11 cellular contexts compared by ENCODE assay signal in genomic region chr2:43109261-43109743, GRCh38.
A peak's percentile ranks its signal among the peaks of the same experiment; 100 is the strongest.
DNase-seq lines count a peak whose midpoint lies in the region; ATAC-seq and TF ChIP-seq lines count a peak whose summit lies in the region.
"Had no signal": no experiment of that assay in that cellular context is flagged by ENCODE, and none has a peak within 500 bp of the region (broad histone marks: within the 10 kb centered on the region; RNA-seq: fewer than 3 reads in every experiment).

No MANE protein-coding gene starts in this region.

- H3K4me1 Mint-ChIP-seq in memory B cell (peaks cover 41% of the 10 kb centered on the region), immature natural killer cell (peaks cover 11 to 14% of the 10 kb centered on the region in 2 donors)

- H3K4me3 Mint-ChIP-seq in memory B cell (no peak overlapping the region), immature natural killer cell (no peak overlapping the region)
- H3K4me3 Mint-ChIP-seq: natural killer cell treated with Interleukin-12 subunit alpha and Interleukin-12 subunit beta and Interleukin-15 and Interleukin-18, amount 100 ng/mL, for 72 hours had no signal

- peaks cover 20 to 27% of the 10 kb centered on the region in 2 donors for H3K4me1 ChIP-seq in ascending aorta
- H3K4me1 ChIP-seq in stomach, result peaks cover 18 to 61% (median 33%) of the 10 kb centered on the region in 4 donors

- H3K27me3 Mint-ChIP-seq in memory B cell (no peaks in the 10 kb centered on the region), immature natural killer cell (ENCODE audit: low read depth in 3 of 3) (peaks cover 0 to 5% (median 2%) of the 10 kb centered on the region in 3 donors)
- H3K27me3 Mint-ChIP-seq: natural killer cell treated with Interleukin-12 subunit alpha and Interleukin-12 subunit beta and Interleukin-15 and Interleukin-18, amount 100 ng/mL, for 72 hours had no signal

- no peaks in the 10 kb centered on the region for H3K27me3 ChIP-seq in ascending aorta
- no peaks in the 10 kb centered on the region for H3K27me3 ChIP-seq in stomach

- TF ChIP-seq CTCF in ascending aorta (IDR thresholded peaks at IDR 0.05) (no peak), stomach (IDR thresholded peaks at IDR 0.05) (no peak), GM13977 (IDR thresholded peaks at IDR 0.05; ENCODE audit: extremely low read depth, insufficient read depth, missing control alignments) (no peak)

- no peak for ATAC-seq in memory B cell (ENCODE audit: low read depth)
- ATAC-seq in HG03342 (IDR thresholded peaks at IDR 0.05; ENCODE audit: unreplicated experiment), result no peak

- intact Hi-C loops in ascending aorta (cut with DNase I) (no loop called here), stomach (cut with DNase I; ENCODE audit: low total_unique reads) (no loop called here)

- no peak for TF ChIP-seq EP300 in stomach (IDR thresholded peaks at IDR 0.05)

- H3K27ac Mint-ChIP-seq in memory B cell (peak overlapping the region; percentile 84), immature natural killer cell (peak overlapping the region in 3 of 6 donors; percentile 64 to 75 (median 68))
- H3K27ac Mint-ChIP-seq: natural killer cell treated with Interleukin-12 subunit alpha and Interleukin-12 subunit beta and Interleukin-15 and Interleukin-18, amount 100 ng/mL, for 72 hours had no signal

- in situ Hi-C loops in GM13977 (cut with MboI; ENCODE audit: low pct_unique_long_range_greater_than_20kb, low sequenced_read_pairs, unreplicated experiment), result no loop called here

- H3K36me3 Mint-ChIP-seq in memory B cell, result no peaks in the 10 kb centered on the region
- H3K36me3 Mint-ChIP-seq in immature natural killer cell, result peaks cover 0 to 2% (median 0%) of the 10 kb centered on the region in 3 donors
- H3K36me3 Mint-ChIP-seq: natural killer cell treated with Interleukin-12 subunit alpha and Interleukin-12 subunit beta and Interleukin-15 and Interleukin-18, amount 100 ng/mL, for 72 hours had no signal

- H3K9me3 ChIP-seq in ascending aorta, result no peaks in the 10 kb centered on the region
- H3K9me3 ChIP-seq in stomach, result no peaks in the 10 kb centered on the region

- H3K27ac ChIP-seq in ascending aorta (peak overlapping the region; percentile 70 to 75), stomach (peak overlapping the region in 3 of 5 donors; percentile 65 to 78 (median 76))

- H3K9me3 Mint-ChIP-seq in memory B cell, result no peaks in the 10 kb centered on the region
- H3K9me3 Mint-ChIP-seq in immature natural killer cell, result no peaks in the 10 kb centered on the region

- H3K4me3 ChIP-seq in ascending aorta, result no peak overlapping the region
- no peak overlapping the region for H3K4me3 ChIP-seq in stomach

- TF ChIP-seq POLR2A in stomach (IDR thresholded peaks at IDR 0.05), result no peak

- DNase-seq in Kasumi-1 (lab: John Stamatoyannopoulos, UW) (peak; percentile 79 to 85), ascending aorta (ENCODE audit: low spot score in 2 of 2) (no peak), memory B cell (ENCODE audit: low spot score in 2 of 2) (no peak), stomach (no peak), NCI-H1417 (lab: John Stamatoyannopoulos, UW) (no peak), immature natural killer cell (no peak), GM13977 (ENCODE audit: low spot score) (no peak)
- DNase-seq: Calu3; stimulated activated CD4-positive, alpha-beta T cell treated with anti-CD3 and anti-CD28 coated beads, Interleukin-4, amount 100 ng/mL, for 24 hours had no signal

- H3K36me3 ChIP-seq in ascending aorta (no peaks in the 10 kb centered on the region), stomach (no peaks in the 10 kb centered on the region)

- 75 to 81% (median 76%) methylated on average over 2 of the region's 2 CpGs for WGBS in stomach, 5 donors

Comparison
In these comparisons a context has a peak if more than half of its experiments do, and no peak if none do; other contexts are left out.
1. DNase-seq: peak in Kasumi-1 (2 of 2); none in ascending aorta (0 of 2), memory B cell (0 of 2), stomach (single experiment), NCI-H1417 (0 of 3), immature natural killer cell (0 of 3) and GM13977 (single experiment).